21 cellular contexts compared by ENCODE assay signal in genomic region chr2:14752294-14752693, GRCh38.
DNase-seq lines count a peak whose midpoint lies in the region; ATAC-seq and TF ChIP-seq lines count a peak whose summit lies in the region.
"Had no signal": no experiment of that assay in that cellular context is flagged by ENCODE, and none has a peak within 500 bp of the region (broad histone marks: within the 10 kb centered on the region; RNA-seq: fewer than 3 reads in every experiment).

No MANE protein-coding gene starts in this region.

- WGBS in testis, 2 donors, result 68 to 76% methylated on average over 3 of the region's 3 CpGs

- H3K4me3 Mint-ChIP-seq in MCF 10A (ENCODE audit: unreplicated experiment), result no peak overlapping the region
- H3K4me3 Mint-ChIP-seq: activated naive CD4-positive, alpha-beta T cell treated with anti-CD3 and anti-CD28 coated beads for 36 hours; HFFc6; naive thymus-derived CD4-positive, alpha-beta T cell; stimulated activated naive CD8-positive, alpha-beta T cell treated with anti-CD3 and anti-CD28 coated beads, Interleukin-15, Interleukin-2, amounts not matched to agents 100 ng/mL and 50 ng/mL, for 24 hours; T-cell had no signal

- no peak overlapping the region for H3K27ac Mint-ChIP-seq in MCF 10A (ENCODE audit: low read depth, unreplicated experiment)
- H3K27ac Mint-ChIP-seq: activated naive CD4-positive, alpha-beta T cell treated with anti-CD3 and anti-CD28 coated beads for 36 hours; HFFc6; naive thymus-derived CD4-positive, alpha-beta T cell; stimulated activated naive CD8-positive, alpha-beta T cell treated with anti-CD3 and anti-CD28 coated beads, Interleukin-15, Interleukin-2, amounts not matched to agents 100 ng/mL and 50 ng/mL, for 24 hours; T-cell had no signal

- no peak overlapping the region for H3K4me3 ChIP-seq in breast epithelium
- H3K4me3 ChIP-seq in testis, result no peak overlapping the region
- H3K4me3 ChIP-seq: hepatocyte, pancreas had no signal

- TF ChIP-seq CTCF in MCF 10A (IDR thresholded peaks at IDR 0.05; ENCODE audit: unreplicated experiment) (no peak), breast epithelium (IDR thresholded peaks at IDR 0.05) (no peak), testis (IDR thresholded peaks at IDR 0.05) (no peak)

- no peaks in the 10 kb centered on the region for H3K27me3 Mint-ChIP-seq in MCF 10A (ENCODE audit: insufficient read depth, unreplicated experiment)
- H3K27me3 Mint-ChIP-seq: stimulated activated naive CD8-positive, alpha-beta T cell treated with anti-CD3 and anti-CD28 coated beads, Interleukin-15, Interleukin-2, amounts not matched to agents 100 ng/mL and 50 ng/mL, for 24 hours; T-cell had no signal

- CTCF ChIA-PET in MCF 10A (lab: Yijun Ruan, JAX), result interaction anchor here (1.4 kb wide), 1 partner anchor 117 kb away, joined by 3 read pairs; no protein-coding TSS in a partner anchor

- H3K36me3 ChIP-seq in breast epithelium (no peaks in the 10 kb centered on the region), testis (ENCODE audit: low read depth, missing control alignments) (no peaks in the 10 kb centered on the region)
- H3K36me3 ChIP-seq: pancreas had no signal

- no TSS peak for BruUV-seq in MCF 10A (replicated peaks; lab: Mats Ljungman, UMichigan)

- TF ChIP-seq POLR2A in breast epithelium (IDR thresholded peaks at IDR 0.05), result no peak
- no peak for TF ChIP-seq POLR2A in testis (IDR thresholded peaks at IDR 0.05)

- peak; percentile 59 for ATAC-seq in HG03520 (IDR thresholded peaks at IDR 0.05; ENCODE audit: unreplicated experiment)
- no peak for ATAC-seq in GM19328 (IDR thresholded peaks at IDR 0.05; ENCODE audit: unreplicated experiment)
- ATAC-seq in HG03439 (IDR thresholded peaks at IDR 0.05; ENCODE audit: unreplicated experiment), result no peak
- ATAC-seq: naive thymus-derived CD4-positive, alpha-beta T cell; sciatic nerve; T-cell had no signal

- H3K9me3 Mint-ChIP-seq in MCF 10A (ENCODE audit: unreplicated experiment), result no peaks in the 10 kb centered on the region
- H3K9me3 Mint-ChIP-seq: stimulated activated naive CD8-positive, alpha-beta T cell treated with anti-CD3 and anti-CD28 coated beads, Interleukin-15, Interleukin-2, amounts not matched to agents 100 ng/mL and 50 ng/mL, for 24 hours had no signal

- DNase-seq in MCF 10A (ENCODE audit: unreplicated experiment) (peak; percentile 43), breast epithelium (ENCODE audit: low spot score in 2 of 2) (no peak), OCI-M1 (lab: John Stamatoyannopoulos, UW) (peak; percentile 3), testis (peak; percentile 20), NCI-H446 treated with DMSO at 0.1 percent for 48 hours (lab: John Stamatoyannopoulos, UW) (no peak)
- DNase-seq: activated naive CD4-positive, alpha-beta T cell treated with anti-CD3 and anti-CD28 coated beads for 36 hours; C1 segment of cervical spinal cord; GF-D8; HFFc6; islet precursor cell; naive thymus-derived CD4-positive, alpha-beta T cell; NK-92 treated with Interleukin-12 subunit alpha and Interleukin-12 subunit beta, amount 100 ng/mL, for 24 hours; Right ventricle myocardium superior; T-cell had no signal

- H3K27me3 ChIP-seq in breast epithelium (no peaks in the 10 kb centered on the region), testis (no peaks in the 10 kb centered on the region)
- H3K27me3 ChIP-seq: hepatocyte, pancreas had no signal

- intact Hi-C loops in MCF 10A (cut with micrococcal nuclease), result no loop called here
- intact Hi-C loops in breast epithelium (cut with DNase I; ENCODE audit: low total_unique reads), result no loop called here
- intact Hi-C loops in testis (cut with DNase I; ENCODE audit: low total_unique reads), result no loop called here

- no peak overlapping the region for H3K27ac ChIP-seq in breast epithelium
- no peak overlapping the region for H3K27ac ChIP-seq in testis
- H3K27ac ChIP-seq: hepatocyte, pancreas had no signal

- H3K9me3 ChIP-seq in breast epithelium (no peaks in the 10 kb centered on the region), testis (no peaks in the 10 kb centered on the region)
- H3K9me3 ChIP-seq: pancreas had no signal

- POLR2A ChIA-PET in MCF 10A (lab: Yijun Ruan, JAX), result interaction anchor here (1.0 kb wide), 1 partner anchor 116 kb away, joined by 3 read pairs; no protein-coding TSS in a partner anchor

- H3K36me3 Mint-ChIP-seq in MCF 10A (ENCODE audit: insufficient read depth, unreplicated experiment), result no peaks in the 10 kb centered on the region
- H3K36me3 Mint-ChIP-seq: naive thymus-derived CD4-positive, alpha-beta T cell; T-cell had no signal

- no peaks in the 10 kb centered on the region for H3K4me1 ChIP-seq in breast epithelium
- no peaks in the 10 kb centered on the region for H3K4me1 ChIP-seq in testis
- H3K4me1 ChIP-seq: pancreas had no signal

- peaks cover 14% of the 10 kb centered on the region for H3K4me1 Mint-ChIP-seq in MCF 10A (ENCODE audit: insufficient read depth, unreplicated experiment)
- H3K4me1 Mint-ChIP-seq: naive thymus-derived CD4-positive, alpha-beta T cell; T-cell had no signal

Comparison
In these comparisons a context has a peak if more than half of its experiments do, and no peak if none do; other contexts are left out.
1. DNase-seq: peak in MCF 10A (single experiment), OCI-M1 (single experiment) and testis (single experiment); none in breast epithelium (0 of 2) and NCI-H446 treated with DMSO at 0.1 percent for 48 hours (single experiment).